Comparison of ENCODE assay signal across 8 cellular contexts in the genomic region with DNA sequence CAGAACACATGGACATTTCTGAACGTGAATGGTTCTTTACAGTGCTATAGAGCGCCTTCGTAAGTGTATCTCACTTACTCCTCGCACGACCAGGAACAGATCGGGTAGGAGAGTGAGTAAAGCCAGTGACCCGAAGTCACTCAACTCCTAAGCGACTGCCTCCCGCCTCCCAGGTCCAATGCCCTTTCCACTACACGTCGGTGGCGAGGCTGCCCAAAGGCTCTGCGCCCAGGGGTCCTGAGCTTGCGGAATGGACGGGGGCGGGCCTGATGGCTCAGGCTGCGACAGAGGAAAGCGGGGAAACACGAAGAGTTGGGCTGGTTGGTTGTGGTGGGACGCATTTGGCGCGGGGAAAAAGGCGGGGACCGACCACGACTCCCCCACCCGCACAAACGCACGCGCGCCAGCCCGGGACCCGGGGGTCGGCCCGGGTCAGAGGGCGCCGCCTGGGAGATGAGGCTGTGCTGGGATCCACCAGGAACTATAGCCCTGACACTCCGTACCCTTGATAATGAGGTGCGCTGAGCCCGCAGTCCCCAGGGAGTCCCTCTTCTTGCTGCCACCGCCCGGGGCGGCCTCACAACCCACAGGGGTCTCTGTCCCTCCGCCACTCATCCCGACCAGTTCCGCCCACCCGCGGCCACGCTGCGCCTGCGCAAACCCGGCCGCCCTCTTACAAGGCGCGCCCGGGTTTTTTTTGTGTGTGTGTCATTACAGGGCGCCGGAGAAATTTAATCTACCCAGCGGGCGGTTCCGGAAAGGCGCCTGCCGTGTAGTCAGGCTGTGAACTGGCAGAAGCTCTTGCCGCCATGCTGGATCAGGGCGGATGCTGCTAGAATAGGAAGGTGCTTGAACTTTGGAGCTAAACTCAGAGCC. TPM values are rescaled to one million over a fixed set of nuclear protein-coding genes. Genes with fewer than 3 reads are reported as not detected.
DNase-seq lines count a peak whose midpoint lies in the region; ATAC-seq and TF ChIP-seq lines count a peak whose summit lies in the region.

A gene with protein sequence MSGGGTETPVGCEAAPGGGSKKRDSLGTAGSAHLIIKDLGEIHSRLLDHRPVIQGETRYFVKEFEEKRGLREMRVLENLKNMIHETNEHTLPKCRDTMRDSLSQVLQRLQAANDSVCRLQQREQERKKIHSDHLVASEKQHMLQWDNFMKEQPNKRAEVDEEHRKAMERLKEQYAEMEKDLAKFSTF (minus strand): TSS at position 628 of the 876 bp plus-strand sequence. CDS start 13 bp downstream, at position 615.

- peak; percentile 92 for ATAC-seq in GM18909 (IDR thresholded peaks at IDR 0.05; ENCODE audit: poor library complexity, unreplicated experiment)
- peak; percentile 93 for ATAC-seq in HG03175 (IDR thresholded peaks at IDR 0.05; ENCODE audit: unreplicated experiment)
- ATAC-seq in WTC11 = peak; percentile 84

- no peaks in the 10 kb centered on the region for H3K27me3 ChIP-seq in AG04450 (ENCODE audit: control insufficient read depth, insufficient read depth, low read length)

- CTCF ChIA-PET in AG04450 (lab: Charles Lee) (interaction anchor here (0.7 to 2.8 kb wide), 7 partner anchors 10 to 449 kb away, joined by 3 to 10 read pairs (median 4); no protein-coding TSS in a partner anchor), WTC11 (lab: Charles Lee) (interaction anchor here (1.0 to 1.6 kb wide), 3 partner anchors 22 to 341 kb away, joined by 4 to 10 read pairs (median 8); a partner anchor contains a TSS)

- H3K36me3 Mint-ChIP-seq in WTC11 = peaks cover 8% of the 10 kb centered on the region
- peaks cover 5% of the 10 kb centered on the region in 3 donors for H3K36me3 Mint-ChIP-seq in immature natural killer cell

- peak; percentile 91 for DNase-seq in AG04450 (ENCODE audit: low read depth, low spot score)
- DNase-seq in NCI-H226 = peak; percentile 95
- peak; percentile 94 for DNase-seq in WTC11 (ENCODE audit: low spot score)
- peak; percentile 98 for DNase-seq in cardiac fibroblast (ENCODE audit: low read depth in 2 of 2)
- peak; percentile 96 to 97 (median 96) for DNase-seq in immature natural killer cell
- DNase-seq in smooth muscle cell of the brain vasculature (ENCODE audit: low read depth, low spot score) = peak; percentile 95

- peak; percentile 12; the same call in 1 of the 2 replicates for TF ChIP-seq CTCF in AG04450 (IDR thresholded peaks at IDR 0.05; ENCODE audit: low read depth, low read length)
- no peak for TF ChIP-seq CTCF in WTC11 (IDR thresholded peaks at IDR 0.05)
- no peak for TF ChIP-seq CTCF in cardiac fibroblast (IDR thresholded peaks at IDR 0.05; ENCODE audit: low read depth, low read length)

- H3K9me3 ChIP-seq in AG04450 (ENCODE audit: control insufficient read depth, insufficient read depth, low read length) = peaks cover 3% of the 10 kb centered on the region; the same call in 1 of the 2 replicates

- H3K9me3 Mint-ChIP-seq in WTC11 (no peaks in the 10 kb centered on the region), immature natural killer cell (no peaks in the 10 kb centered on the region)

- H3K4me1 Mint-ChIP-seq in WTC11 = peaks cover 32% of the 10 kb centered on the region
- peaks cover 24 to 37% of the 10 kb centered on the region in 2 donors for H3K4me1 Mint-ChIP-seq in immature natural killer cell

- no peaks in the 10 kb centered on the region for H3K27me3 Mint-ChIP-seq in WTC11 (ENCODE audit: low read depth)
- peaks cover 3 to 14% (median 5%) of the 10 kb centered on the region in 3 donors for H3K27me3 Mint-ChIP-seq in immature natural killer cell (ENCODE audit: low read depth in 3 of 3)

- POLR2A ChIA-PET in AG04450 (lab: Yijun Ruan, JAX) (interaction anchor here (0.5 to 0.7 kb wide), 2 partner anchors 17 to 294 kb away, joined by 5 to 8 read pairs; no protein-coding TSS in a partner anchor), WTC11 (lab: Charles Lee) (interaction anchor here (0.6 to 1.9 kb wide), 4 partner anchors 14 to 39 kb away, joined by 3 to 9 read pairs (median 4); a partner anchor contains a TSS)

- peak within 1 kb of the TSS; percentile 91 for H3K27ac Mint-ChIP-seq in WTC11
- peak within 1 kb of the TSS; percentile 91 to 98 (median 98) for H3K27ac Mint-ChIP-seq in immature natural killer cell

- H3K4me3 Mint-ChIP-seq in WTC11 (peak within 1 kb of the TSS; percentile 93), immature natural killer cell (peak within 1 kb of the TSS; percentile 91 to 94 (median 94))

- peak within 1 kb of the TSS; percentile 90 for H3K4me3 ChIP-seq in AG04450 (ENCODE audit: low read depth, low read length)
- H3K4me3 ChIP-seq in cardiac fibroblast (replicated peaks in 1 of 2; ENCODE audit: low read depth in 2 of 2, low read length in 2 of 2) = peak within 1 kb of the TSS; percentile 88 to 92

- H3K27ac ChIP-seq in AG04450 (ENCODE audit: low read depth, low read length) = peak within 1 kb of the TSS; percentile 63

TF ChIP-seq in WTC11, 78 proteins besides CTCF, POLR2A, EP300 and RAD21 (continues in another document):
- peak; percentile 53; the same call in 1 of the 2 replicates for TF ChIP-seq ZNF423 (CRISPR knock-in tag; IDR thresholded peaks at IDR 0.05)
- TF ChIP-seq TEAD1 (CRISPR knock-in tag; IDR thresholded peaks at IDR 0.05) = peak; percentile 79; the same call in 1 of the 2 replicates
- TF ChIP-seq OVOL2 (CRISPR knock-in tag; IDR thresholded peaks at IDR 0.05; ENCODE audit: borderline replicate concordance) = no peak
- TF ChIP-seq SP1 (CRISPR knock-in tag; conservative IDR thresholded peaks at IDR 0.05) = peak; percentile 70; the same call in 1 of the 2 replicates
- peak; percentile 74 for TF ChIP-seq FOXP1 (CRISPR knock-in tag; IDR thresholded peaks at IDR 0.05; ENCODE audit: borderline replicate concordance)
- TF ChIP-seq, protein P1, sequence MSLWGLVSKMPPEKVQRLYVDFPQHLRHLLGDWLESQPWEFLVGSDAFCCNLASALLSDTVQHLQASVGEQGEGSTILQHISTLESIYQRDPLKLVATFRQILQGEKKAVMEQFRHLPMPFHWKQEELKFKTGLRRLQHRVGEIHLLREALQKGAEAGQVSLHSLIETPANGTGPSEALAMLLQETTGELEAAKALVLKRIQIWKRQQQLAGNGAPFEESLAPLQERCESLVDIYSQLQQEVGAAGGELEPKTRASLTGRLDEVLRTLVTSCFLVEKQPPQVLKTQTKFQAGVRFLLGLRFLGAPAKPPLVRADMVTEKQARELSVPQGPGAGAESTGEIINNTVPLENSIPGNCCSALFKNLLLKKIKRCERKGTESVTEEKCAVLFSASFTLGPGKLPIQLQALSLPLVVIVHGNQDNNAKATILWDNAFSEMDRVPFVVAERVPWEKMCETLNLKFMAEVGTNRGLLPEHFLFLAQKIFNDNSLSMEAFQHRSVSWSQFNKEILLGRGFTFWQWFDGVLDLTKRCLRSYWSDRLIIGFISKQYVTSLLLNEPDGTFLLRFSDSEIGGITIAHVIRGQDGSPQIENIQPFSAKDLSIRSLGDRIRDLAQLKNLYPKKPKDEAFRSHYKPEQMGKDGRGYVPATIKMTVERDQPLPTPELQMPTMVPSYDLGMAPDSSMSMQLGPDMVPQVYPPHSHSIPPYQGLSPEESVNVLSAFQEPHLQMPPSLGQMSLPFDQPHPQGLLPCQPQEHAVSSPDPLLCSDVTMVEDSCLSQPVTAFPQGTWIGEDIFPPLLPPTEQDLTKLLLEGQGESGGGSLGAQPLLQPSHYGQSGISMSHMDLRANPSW (CRISPR knock-in tag; conservative IDR thresholded peaks at IDR 0.05; ENCODE audit: low read depth) = no peak
- TF ChIP-seq, protein P2, sequence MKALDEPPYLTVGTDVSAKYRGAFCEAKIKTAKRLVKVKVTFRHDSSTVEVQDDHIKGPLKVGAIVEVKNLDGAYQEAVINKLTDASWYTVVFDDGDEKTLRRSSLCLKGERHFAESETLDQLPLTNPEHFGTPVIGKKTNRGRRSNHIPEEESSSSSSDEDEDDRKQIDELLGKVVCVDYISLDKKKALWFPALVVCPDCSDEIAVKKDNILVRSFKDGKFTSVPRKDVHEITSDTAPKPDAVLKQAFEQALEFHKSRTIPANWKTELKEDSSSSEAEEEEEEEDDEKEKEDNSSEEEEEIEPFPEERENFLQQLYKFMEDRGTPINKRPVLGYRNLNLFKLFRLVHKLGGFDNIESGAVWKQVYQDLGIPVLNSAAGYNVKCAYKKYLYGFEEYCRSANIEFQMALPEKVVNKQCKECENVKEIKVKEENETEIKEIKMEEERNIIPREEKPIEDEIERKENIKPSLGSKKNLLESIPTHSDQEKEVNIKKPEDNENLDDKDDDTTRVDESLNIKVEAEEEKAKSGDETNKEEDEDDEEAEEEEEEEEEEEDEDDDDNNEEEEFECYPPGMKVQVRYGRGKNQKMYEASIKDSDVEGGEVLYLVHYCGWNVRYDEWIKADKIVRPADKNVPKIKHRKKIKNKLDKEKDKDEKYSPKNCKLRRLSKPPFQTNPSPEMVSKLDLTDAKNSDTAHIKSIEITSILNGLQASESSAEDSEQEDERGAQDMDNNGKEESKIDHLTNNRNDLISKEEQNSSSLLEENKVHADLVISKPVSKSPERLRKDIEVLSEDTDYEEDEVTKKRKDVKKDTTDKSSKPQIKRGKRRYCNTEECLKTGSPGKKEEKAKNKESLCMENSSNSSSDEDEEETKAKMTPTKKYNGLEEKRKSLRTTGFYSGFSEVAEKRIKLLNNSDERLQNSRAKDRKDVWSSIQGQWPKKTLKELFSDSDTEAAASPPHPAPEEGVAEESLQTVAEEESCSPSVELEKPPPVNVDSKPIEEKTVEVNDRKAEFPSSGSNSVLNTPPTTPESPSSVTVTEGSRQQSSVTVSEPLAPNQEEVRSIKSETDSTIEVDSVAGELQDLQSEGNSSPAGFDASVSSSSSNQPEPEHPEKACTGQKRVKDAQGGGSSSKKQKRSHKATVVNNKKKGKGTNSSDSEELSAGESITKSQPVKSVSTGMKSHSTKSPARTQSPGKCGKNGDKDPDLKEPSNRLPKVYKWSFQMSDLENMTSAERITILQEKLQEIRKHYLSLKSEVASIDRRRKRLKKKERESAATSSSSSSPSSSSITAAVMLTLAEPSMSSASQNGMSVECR (CRISPR knock-in tag; IDR thresholded peaks at IDR 0.05; ENCODE audit: borderline replicate concordance) = peak; percentile 47; the same call in 1 of the 2 replicates
- TF ChIP-seq CREM (CRISPR knock-in tag; IDR thresholded peaks at IDR 0.05) = peak; percentile 96
- TF ChIP-seq, protein P3, sequence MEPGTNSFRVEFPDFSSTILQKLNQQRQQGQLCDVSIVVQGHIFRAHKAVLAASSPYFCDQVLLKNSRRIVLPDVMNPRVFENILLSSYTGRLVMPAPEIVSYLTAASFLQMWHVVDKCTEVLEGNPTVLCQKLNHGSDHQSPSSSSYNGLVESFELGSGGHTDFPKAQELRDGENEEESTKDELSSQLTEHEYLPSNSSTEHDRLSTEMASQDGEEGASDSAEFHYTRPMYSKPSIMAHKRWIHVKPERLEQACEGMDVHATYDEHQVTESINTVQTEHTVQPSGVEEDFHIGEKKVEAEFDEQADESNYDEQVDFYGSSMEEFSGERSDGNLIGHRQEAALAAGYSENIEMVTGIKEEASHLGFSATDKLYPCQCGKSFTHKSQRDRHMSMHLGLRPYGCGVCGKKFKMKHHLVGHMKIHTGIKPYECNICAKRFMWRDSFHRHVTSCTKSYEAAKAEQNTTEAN (CRISPR knock-in tag; IDR thresholded peaks at IDR 0.05) = peak; percentile 53; the same call in 1 of the 2 replicates

RNA-seq across cellular contexts. Expression of the gene that starts here (rescaled TPM):
- 8.4 and 15.1 TPM in 2 replicates for polyA plus RNA-seq in AG04450 (2011; rRNA removed)
- polyA minus RNA-seq in AG04450 (2011; rRNA and poly(A)+ RNA removed) = 5.2 and 7.8 TPM in 2 replicates
- total RNA-seq in WTC11 (2021) = 15.6 to 18.9 TPM (median 17.9 TPM) in 3 replicates
- polyA plus RNA-seq in immature natural killer cell = 10 to 100 TPM; 23.6 to 42.9 (median 29.7) TPM

Comparison
In these comparisons a context has a peak if more than half of its experiments do, and no peak if none do; other contexts are left out.
1. Peak in every context shown above with its lines: DNase-seq, ATAC-seq, H3K4me3 ChIP-seq and H3K27ac ChIP-seq.